Comparison of ENCODE assay signal across 1 cellular context in the genomic region with DNA sequence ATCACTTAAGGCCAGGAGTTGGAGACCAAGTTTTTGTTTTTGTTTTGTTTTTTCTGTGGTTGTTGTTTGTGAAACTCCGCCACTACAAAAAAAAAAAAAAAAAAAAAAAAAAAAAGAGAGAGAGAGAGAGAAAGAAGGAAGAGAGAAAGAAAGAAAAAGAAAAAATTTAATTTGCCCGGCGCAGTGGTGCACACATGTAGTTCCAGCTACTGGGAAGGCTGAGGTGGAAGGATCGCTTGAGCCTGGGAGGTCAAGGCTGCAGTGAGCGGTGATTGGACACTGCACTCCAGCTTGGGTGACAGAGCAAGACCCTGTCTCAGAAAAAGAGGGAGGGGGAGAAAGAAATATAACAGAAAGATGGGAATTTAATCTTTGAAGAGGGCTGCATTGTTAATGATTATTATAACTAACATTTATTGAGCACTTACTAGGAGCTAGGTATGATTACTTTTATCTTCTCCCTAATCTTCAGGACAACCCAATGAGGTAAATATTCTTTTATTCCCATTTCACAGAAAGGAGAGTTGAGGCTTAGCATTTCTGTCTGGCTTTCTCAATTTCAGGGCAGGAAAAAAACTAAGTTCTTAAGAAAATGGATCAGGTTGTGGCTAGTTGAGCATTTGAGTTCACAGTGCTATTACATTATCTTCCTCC.
TF ChIP-seq lines count a peak whose summit lies in the region.

No MANE protein-coding gene starts in this region.

TF ChIP-seq in HCT116, 20 proteins besides CTCF, POLR2A, EP300 and RAD21 (continued from another document):
- TF ChIP-seq, protein P1, sequence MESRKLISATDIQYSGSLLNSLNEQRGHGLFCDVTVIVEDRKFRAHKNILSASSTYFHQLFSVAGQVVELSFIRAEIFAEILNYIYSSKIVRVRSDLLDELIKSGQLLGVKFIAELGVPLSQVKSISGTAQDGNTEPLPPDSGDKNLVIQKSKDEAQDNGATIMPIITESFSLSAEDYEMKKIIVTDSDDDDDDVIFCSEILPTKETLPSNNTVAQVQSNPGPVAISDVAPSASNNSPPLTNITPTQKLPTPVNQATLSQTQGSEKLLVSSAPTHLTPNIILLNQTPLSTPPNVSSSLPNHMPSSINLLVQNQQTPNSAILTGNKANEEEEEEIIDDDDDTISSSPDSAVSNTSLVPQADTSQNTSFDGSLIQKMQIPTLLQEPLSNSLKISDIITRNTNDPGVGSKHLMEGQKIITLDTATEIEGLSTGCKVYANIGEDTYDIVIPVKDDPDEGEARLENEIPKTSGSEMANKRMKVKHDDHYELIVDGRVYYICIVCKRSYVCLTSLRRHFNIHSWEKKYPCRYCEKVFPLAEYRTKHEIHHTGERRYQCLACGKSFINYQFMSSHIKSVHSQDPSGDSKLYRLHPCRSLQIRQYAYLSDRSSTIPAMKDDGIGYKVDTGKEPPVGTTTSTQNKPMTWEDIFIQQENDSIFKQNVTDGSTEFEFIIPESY (IDR thresholded peaks at IDR 0.05; ENCODE audit: extremely low read depth, insufficient replicate concordance, low read length): no peak
- TF ChIP-seq SP1 (IDR thresholded peaks at IDR 0.05; ENCODE audit: low read depth): no peak
